19 cellular contexts compared by ENCODE assay signal in the genomic region with DNA sequence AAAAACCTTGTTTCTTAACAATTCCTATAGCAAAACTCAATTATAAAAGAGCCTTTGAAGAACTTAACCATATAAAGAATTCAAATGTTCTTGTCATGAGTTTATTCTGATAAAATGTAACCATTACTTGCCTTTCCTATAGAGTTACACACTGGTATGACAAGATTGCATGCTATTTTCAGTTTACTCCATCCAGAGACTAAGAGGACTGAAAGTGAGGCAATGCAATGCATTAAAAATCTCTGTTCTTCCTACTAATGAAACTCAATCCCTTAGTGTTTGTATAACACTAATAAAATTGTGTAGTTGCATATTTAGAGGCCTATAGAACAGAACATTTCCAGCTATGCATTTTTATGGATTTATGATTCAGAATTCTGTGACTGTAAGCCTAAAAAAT.
"Had no signal": no experiment of that assay in that cellular context is flagged by ENCODE, and none has a peak within 500 bp of the region (broad histone marks: within the 10 kb centered on the region; RNA-seq: fewer than 3 reads in every experiment).

No MANE protein-coding gene starts in this region.

- H3K4me1 ChIP-seq: gastrocnemius medialis, tibial nerve had no signal

- FAIRE-seq: urothelium cell line had no signal

- DNase-seq: activated CD4-positive, alpha-beta T cell treated with anti-CD3 and anti-CD28 coated beads, Interleukin-2, amount 50 U/mL, for 4 hours; activated gamma-delta T cell; dorsolateral prefrontal cortex; endodermal cell; gastrocnemius medialis; head of caudate nucleus; left ventricle myocardium inferior; nephron progenitor cell; occipital lobe; retina; stimulated activated CD4-positive, alpha-beta T cell treated with anti-CD3 and anti-CD28 coated beads, Interleukin-12 subunit alpha, Interleukin-12 subunit beta, amount 100 ng/mL, for 4 hours; stimulated activated CD4-positive, alpha-beta T cell treated with anti-CD3 and anti-CD28 coated beads, Interleukin-1b, Interleukin-23, amount 100 ng/mL, for 48 hours; stimulated activated naive CD8-positive, alpha-beta T cell treated with anti-CD3 and anti-CD28 coated beads, Interleukin-15, Interleukin-2, amounts not matched to agents 100 U/mL and 50 U/mL, for 24 hours; substantia nigra had no signal

- H3K9me3 Mint-ChIP-seq: activated naive CD4-positive, alpha-beta T cell treated with anti-CD3 and anti-CD28 coated beads, Interleukin-2, amount 50 U/mL, for 72 hours had no signal

- H3K27ac Mint-ChIP-seq: activated naive CD4-positive, alpha-beta T cell treated with anti-CD3 and anti-CD28 coated beads, Interleukin-2, amount 50 U/mL, for 72 hours; endodermal cell; nephron progenitor cell had no signal

- H3K27me3 ChIP-seq: cardiac muscle cell, dorsolateral prefrontal cortex, gastrocnemius medialis, tibial nerve had no signal

- H3K4me3 Mint-ChIP-seq: endodermal cell, nephron progenitor cell had no signal

- H3K27ac ChIP-seq: cardiac muscle cell, dorsolateral prefrontal cortex, epithelial cell of prostate, gastrocnemius medialis, left ventricle myocardium inferior, tibial nerve had no signal

- H3K36me3 ChIP-seq: cardiac muscle cell had no signal

- H3K4me3 ChIP-seq: cardiac muscle cell, dorsolateral prefrontal cortex, gastrocnemius medialis, left ventricle myocardium inferior, tibial nerve had no signal

- H3K4me1 Mint-ChIP-seq: endodermal cell, nephron progenitor cell had no signal

- ATAC-seq: gastrocnemius medialis had no signal

- H3K9me3 ChIP-seq: gastrocnemius medialis had no signal
